In the genomic region with DNA sequence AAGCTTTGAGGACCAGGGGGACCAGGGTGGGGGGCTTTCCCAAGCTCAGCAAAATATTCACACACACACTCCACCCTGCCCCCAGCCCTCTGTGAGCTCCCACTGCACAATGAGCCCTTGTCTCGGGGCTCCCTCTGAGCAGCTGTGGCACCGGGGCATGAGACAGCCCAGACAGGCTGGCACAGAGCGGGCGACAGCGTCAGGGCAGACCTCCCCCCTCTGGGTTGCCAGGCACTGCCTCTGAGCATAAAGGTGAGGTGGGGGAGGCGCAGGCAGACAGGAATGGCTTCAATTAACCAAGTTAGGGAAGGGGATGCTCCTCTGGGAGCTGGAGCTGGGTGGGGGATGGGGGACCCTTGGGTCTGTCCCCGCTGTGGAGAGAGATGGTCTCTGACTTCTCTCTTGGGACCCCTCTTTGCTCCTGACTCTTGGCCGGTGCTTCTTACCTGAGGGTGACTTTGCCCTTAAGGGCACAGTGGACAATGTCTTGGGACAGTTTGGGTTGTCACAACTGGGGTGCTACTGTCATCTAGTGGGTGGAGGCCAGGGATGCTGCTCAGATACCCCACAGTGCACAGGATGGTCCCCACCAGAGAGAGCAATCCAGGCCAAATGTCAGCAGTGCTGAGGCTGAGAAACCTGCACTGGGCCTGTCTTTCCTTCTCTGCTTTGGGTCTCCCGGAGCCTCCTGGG, we compare ENCODE assay signal across 20 cellular contexts. TPM values are rescaled to one million over a fixed set of nuclear protein-coding genes. Genes with fewer than 3 reads are reported as not detected.
A peak's percentile ranks its signal among the peaks of the same experiment; 100 is the strongest.
DNase-seq lines count a peak whose midpoint lies in the region; ATAC-seq, FAIRE-seq and TF ChIP-seq lines count a peak whose summit lies in the region.
"Had no signal": no experiment of that assay in that cellular context is flagged by ENCODE, and none has a peak within 500 bp of the region (broad histone marks: within the 10 kb centered on the region; RNA-seq: fewer than 3 reads in every experiment).

No MANE protein-coding gene starts in this region.

- H3K4me3 ChIP-seq in LNCaP clone FGC (ENCODE audit: low read depth, low read length) (no peak overlapping the region), gastrocnemius medialis (no peak overlapping the region), small intestine (ENCODE audit: low read depth in 1 of 2, low read length in 2 of 2) (no peak overlapping the region)
- H3K4me3 ChIP-seq in CD8-positive, alpha-beta memory T cell (ENCODE audit: low read length), result no peak overlapping the region
- H3K4me3 ChIP-seq: heart right ventricle, SJCRH30 had no signal

- in situ Hi-C loops in gastrocnemius medialis (cut with MboI; ENCODE audit: low sequenced_read_pairs in 4 of 4), result no loop called here

- peaks cover 80% of the 10 kb centered on the region for H3K27me3 Mint-ChIP-seq in type B pancreatic cell
- peaks cover 4 to 5% of the 10 kb centered on the region in 2 donors for H3K27me3 Mint-ChIP-seq in CD8-positive, alpha-beta memory T cell

- no peaks in the 10 kb centered on the region for H3K9me3 Mint-ChIP-seq in type B pancreatic cell
- H3K9me3 Mint-ChIP-seq in CD8-positive, alpha-beta memory T cell, result no peaks in the 10 kb centered on the region
- H3K9me3 Mint-ChIP-seq: dendritic cell treated with granulocyte-macrophage colony-stimulating factor and Interleukin-4, amounts not matched to agents 40 ng/mL and 50 ng/mL, for 4 days; H9 had no signal

- H3K9me3 ChIP-seq in gastrocnemius medialis (no peaks in the 10 kb centered on the region), small intestine (ENCODE audit: control insufficient read depth, low read depth) (no peaks in the 10 kb centered on the region)
- H3K9me3 ChIP-seq in CD8-positive, alpha-beta memory T cell (ENCODE audit: low read length), result no peaks in the 10 kb centered on the region
- H3K9me3 ChIP-seq: heart right ventricle, SJCRH30 had no signal

- no peak overlapping the region for H3K27ac Mint-ChIP-seq in type B pancreatic cell
- H3K27ac Mint-ChIP-seq in CD8-positive, alpha-beta memory T cell, result no peak overlapping the region
- H3K27ac Mint-ChIP-seq: dendritic cell treated with granulocyte-macrophage colony-stimulating factor and Interleukin-4, amounts not matched to agents 40 ng/mL and 50 ng/mL, for 4 days; H9 had no signal

- WGBS in small intestine, 3 donors, result 77 to 85% (median 82%) methylated on average over 8 to 9 of the region's 9 CpGs

- H3K27me3 ChIP-seq in gastrocnemius medialis (no peaks in the 10 kb centered on the region), small intestine (ENCODE audit: control insufficient read depth in 2 of 2, insufficient read depth in 2 of 2, low read length in 2 of 2) (no peaks in the 10 kb centered on the region)
- H3K27me3 ChIP-seq in CD8-positive, alpha-beta memory T cell (ENCODE audit: insufficient read depth, low read length, poor library complexity, severe bottlenecking), result no peaks in the 10 kb centered on the region
- H3K27me3 ChIP-seq: heart right ventricle, SJCRH30 had no signal

- CTCF ChIA-PET in CD8-positive, alpha-beta memory T cell (lab: Charles Lee), result interaction anchor here (1.3 to 3.5 kb wide), 3 partner anchors 11 to 107 kb away, joined by 3 to 18 read pairs (median 8); no protein-coding TSS in a partner anchor

- no peaks in the 10 kb centered on the region for H3K36me3 Mint-ChIP-seq in type B pancreatic cell
- H3K36me3 Mint-ChIP-seq in CD8-positive, alpha-beta memory T cell, result no peaks in the 10 kb centered on the region

- DNase-seq in LNCaP clone FGC (ENCODE audit: low read depth), result no peak
- peak in 55 of 56 donors; percentile 44 to 99 (median 87) for DNase-seq in amygdala (lab: John Stamatoyannopoulos, UW)
- DNase-seq in inferior parietal cortex (ENCODE audit: extremely low spot score), result peak; percentile 81
- no peak for DNase-seq in gastrocnemius medialis
- DNase-seq in type B pancreatic cell (ENCODE audit: extremely low spot score, unreplicated experiment), result no peak
- DNase-seq in small intestine, result no peak
- DNase-seq in NOMO-1 treated with dmso at 0.1 percent for 144 hours (lab: John Stamatoyannopoulos, UW; ENCODE audit: unreplicated experiment), result no peak
- DNase-seq in CD8-positive, alpha-beta memory T cell, result no peak
- DNase-seq: activated CD4-positive, alpha-beta T cell treated with anti-CD3 and anti-CD28 coated beads for 48 hours; activated CD8-positive, alpha-beta memory T cell treated with anti-CD3 and anti-CD28 coated beads, Interleukin-2, amount 50 U/mL, for 4 hours; GF-D8; H9; heart right ventricle; Kasumi-1; kidney glomerular epithelial cell; NCI-H1417 treated with DMSO at 0.1 percent for 48 hours; NCI-H446 treated with DMSO at 0.1 percent for 48 hours; SJCRH30; T1000 had no signal

- ATAC-seq in gastrocnemius medialis, result no peak

- FAIRE-seq in small intestine (lab: Jason Lieb, UNC), result no peak

- intact Hi-C loops in gastrocnemius medialis (cut with DNase I; ENCODE audit: low total_unique reads), result no loop called here

- H3K4me3 Mint-ChIP-seq in type B pancreatic cell, result no peak overlapping the region
- H3K4me3 Mint-ChIP-seq in CD8-positive, alpha-beta memory T cell, result no peak overlapping the region
- H3K4me3 Mint-ChIP-seq: dendritic cell treated with granulocyte-macrophage colony-stimulating factor and Interleukin-4, amounts not matched to agents 40 ng/mL and 50 ng/mL, for 4 days; H9 had no signal

- TF ChIP-seq POLR2A in gastrocnemius medialis (IDR thresholded peaks at IDR 0.05), result no peak

- H3K27ac ChIP-seq in gastrocnemius medialis, result peak overlapping the region; percentile 92 to 100 (median 96)
- H3K27ac ChIP-seq in small intestine (ENCODE audit: low read depth in 1 of 2, low read length in 1 of 2), result no peak overlapping the region
- no peak overlapping the region for H3K27ac ChIP-seq in CD8-positive, alpha-beta memory T cell (ENCODE audit: low read depth, low read length)
- H3K27ac ChIP-seq: SJCRH30 had no signal

- H3K36me3 ChIP-seq in gastrocnemius medialis, result peaks cover 0 to 24% of the 10 kb centered on the region in 2 donors
- H3K36me3 ChIP-seq in small intestine (ENCODE audit: control insufficient read depth in 2 of 2, insufficient read depth in 2 of 2, low read length in 2 of 2), result no peaks in the 10 kb centered on the region
- no peaks in the 10 kb centered on the region for H3K36me3 ChIP-seq in CD8-positive, alpha-beta memory T cell (ENCODE audit: insufficient read depth, low read length)

- peaks cover 64 to 72% of the 10 kb centered on the region in 2 donors for H3K4me1 ChIP-seq in gastrocnemius medialis
- peaks cover 0 to 3% of the 10 kb centered on the region in 2 donors for H3K4me1 ChIP-seq in small intestine (ENCODE audit: control insufficient read depth in 2 of 2, insufficient read depth in 1 of 2, low read depth in 1 of 2, low read length in 1 of 2)
- H3K4me1 ChIP-seq in CD8-positive, alpha-beta memory T cell (ENCODE audit: insufficient read depth, low read length), result no peaks in the 10 kb centered on the region

- TF ChIP-seq CTCF in LNCaP clone FGC (IDR thresholded peaks at IDR 0.05; ENCODE audit: control insufficient read depth, extremely low read depth, insufficient read depth) (0 out of 2 replicates have a peak, but pooled peaks have one; percentile 4), gastrocnemius medialis (IDR thresholded peaks at IDR 0.05 in 4 of 5, conservative IDR thresholded peaks at IDR 0.05 in 1 of 5) (no peak), type B pancreatic cell (conservative IDR thresholded peaks at IDR 0.05) (no peak)

- H3K4me1 Mint-ChIP-seq in type B pancreatic cell (ENCODE audit: unreplicated experiment), result peaks cover 3% of the 10 kb centered on the region
- no peaks in the 10 kb centered on the region for H3K4me1 Mint-ChIP-seq in CD8-positive, alpha-beta memory T cell

- POLR2A ChIA-PET in CD8-positive, alpha-beta memory T cell (lab: Charles Lee), result no interaction called here

RNA-seq across cellular contexts. Expression of gene LYL1, which starts 30.3 kb away (rescaled TPM):
- total RNA-seq in gastrocnemius medialis (1 to 10 TPM; 2.6 to 5.0 (median 3.1) TPM), type B pancreatic cell (ENCODE audit: low replicate concordance) (0.19 TPM in 1 of 2 replicates, not detected in the other)
- polyA plus RNA-seq in small intestine, result 1 to 10 TPM in 2 of 3 donors, under 1 TPM in 1; 0.67 to 8.9 (median 3.2) TPM
- total RNA-seq in CD8-positive, alpha-beta memory T cell, result 1 to 10 TPM; 2.3 to 2.5 TPM
- 4.1 TPM for polyA plus RNA-seq in CD8-positive, alpha-beta memory T cell

RNA-seq across cellular contexts. Expression of gene TRMT1, which starts 44.2 kb away (rescaled TPM):
- total RNA-seq in gastrocnemius medialis (10 to 100 TPM; 31.7 to 47.9 (median 45.0) TPM), type B pancreatic cell (ENCODE audit: low replicate concordance) (48.1 and 69.7 TPM in 2 replicates)
- 10 to 100 TPM; 18.6 to 37.5 (median 26.8) TPM for polyA plus RNA-seq in small intestine
- total RNA-seq in CD8-positive, alpha-beta memory T cell, result 100 to 1,000 TPM; 138 TPM
- polyA plus RNA-seq in CD8-positive, alpha-beta memory T cell, result 18.2 TPM

RNA-seq across cellular contexts. Expression of gene NACC1, which starts 45.7 kb away (rescaled TPM):
- 10 to 100 TPM; 36.3 to 81.3 (median 49.4) TPM for total RNA-seq in gastrocnemius medialis
- total RNA-seq in type B pancreatic cell (ENCODE audit: low replicate concordance), result 66.8 and 77.9 TPM in 2 replicates
- 10 to 100 TPM in 2 of 3 donors, 1 to 10 TPM in 1; 7.6 to 51.6 (median 14.3) TPM for polyA plus RNA-seq in small intestine
- 100 to 1,000 TPM in 1 of 2 experiments, 10 to 100 TPM in 1; 89.9 to 111 TPM for total RNA-seq in CD8-positive, alpha-beta memory T cell
- 3.9 TPM for polyA plus RNA-seq in CD8-positive, alpha-beta memory T cell

Comparison
In these comparisons a context has a peak if more than half of its experiments do, and no peak if none do; other contexts are left out.
1. DNase-seq: peak in amygdala (55 of 56) and inferior parietal cortex (single experiment); none in LNCaP clone FGC (single experiment), gastrocnemius medialis (0 of 2), type B pancreatic cell (single experiment), small intestine (single experiment), NOMO-1 treated with dmso at 0.1 percent for 144 hours (single experiment) and CD8-positive, alpha-beta memory T cell (0 of 5).
2. H3K27ac ChIP-seq: peak in gastrocnemius medialis (4 of 4); none in small intestine (0 of 2) and CD8-positive, alpha-beta memory T cell (single experiment).